ENCODE assay signal across 21 cellular contexts in genomic region chr1:170755791-170756190, GRCh38.
"Had no signal": no experiment of that assay in that cellular context is flagged by ENCODE, and none has a peak within 500 bp of the region (broad histone marks: within the 10 kb centered on the region; RNA-seq: fewer than 3 reads in every experiment).

No MANE protein-coding gene starts in this region.

- FAIRE-seq: colon, islet of Langerhans, keratinocyte had no signal

- DNase-seq: dermis blood vessel endothelial cell; dorsolateral prefrontal cortex; effector CD4-positive, alpha-beta T cell; effector memory CD4-positive, alpha-beta T cell; erythroblast; esophagus squamous epithelium; foreskin melanocyte; gastrocnemius medialis; glutamatergic neuron; head of caudate nucleus; heart right ventricle; hippocampal formation; left cardiac atrium; left lung; left ventricle myocardium superior; lower lobe of right lung; mesenchymal stem cell; naive thymus-derived CD4-positive, alpha-beta T cell had no signal
